22 cellular contexts compared by ENCODE assay signal in genomic region chr7:20302866-20303265, GRCh38. TPM values are rescaled to one million over a fixed set of nuclear protein-coding genes. Genes with fewer than 3 reads are reported as not detected.
"Had no signal": no experiment of that assay in that cellular context is flagged by ENCODE, and none has a peak within 500 bp of the region (broad histone marks: within the 10 kb centered on the region; RNA-seq: fewer than 3 reads in every experiment).

No MANE protein-coding gene starts in this region.

- H3K27ac ChIP-seq: esophagus squamous epithelium, gastroesophageal sphincter, psoas muscle, right lobe of liver, testis, tibial nerve had no signal

- H3K4me1 ChIP-seq: gastroesophageal sphincter, psoas muscle, right lobe of liver had no signal

- H3K9me3 Mint-ChIP-seq: nephron progenitor cell; stimulated activated naive B cell treated with anti-CD40 and anti-IgM and Interleukin-4, amounts not matched to agents 10 μg/mL and 1 μg/mL and 100 μg/mL, for 72 hours; stimulated activated naive CD8-positive, alpha-beta T cell treated with anti-CD3 and anti-CD28 coated beads, Interleukin-15, amount 100 ng/mL, for 72 hours had no signal

- H3K36me3 Mint-ChIP-seq: immature natural killer cell; naive thymus-derived CD4-positive, alpha-beta T cell; stimulated activated naive B cell treated with anti-CD40 and anti-IgM and Interleukin-4, amounts not matched to agents 10 μg/mL and 1 μg/mL and 100 μg/mL, for 72 hours had no signal

- FAIRE-seq: colon, keratinocyte had no signal

- H3K9me3 ChIP-seq: esophagus squamous epithelium, gastroesophageal sphincter, psoas muscle, right lobe of liver, testis, tibial nerve had no signal

- H3K36me3 ChIP-seq: esophagus squamous epithelium, gastroesophageal sphincter, right lobe of liver, tibial nerve had no signal

- H3K27me3 Mint-ChIP-seq: naive thymus-derived CD4-positive, alpha-beta T cell; stimulated activated naive B cell treated with anti-CD40 and anti-IgM and Interleukin-4, amounts not matched to agents 10 μg/mL and 1 μg/mL and 100 μg/mL, for 72 hours had no signal

- H3K4me3 Mint-ChIP-seq: immature natural killer cell; naive thymus-derived CD4-positive, alpha-beta T cell; nephron progenitor cell; stimulated activated naive B cell treated with anti-CD40 and anti-IgM and Interleukin-4, amounts not matched to agents 10 μg/mL and 1 μg/mL and 100 μg/mL, for 72 hours; stimulated activated naive CD8-positive, alpha-beta T cell treated with anti-CD3 and anti-CD28 coated beads, Interleukin-15, amount 100 ng/mL, for 72 hours had no signal

- H3K27me3 ChIP-seq: esophagus squamous epithelium, gastroesophageal sphincter, right lobe of liver, testis, tibial nerve had no signal

- H3K27ac Mint-ChIP-seq: immature natural killer cell; naive thymus-derived CD4-positive, alpha-beta T cell; nephron progenitor cell; stimulated activated naive B cell treated with anti-CD40 and anti-IgM and Interleukin-4, amounts not matched to agents 10 μg/mL and 1 μg/mL and 100 μg/mL, for 72 hours; stimulated activated naive CD8-positive, alpha-beta T cell treated with anti-CD3 and anti-CD28 coated beads, Interleukin-15, amount 100 ng/mL, for 72 hours had no signal

- DNase-seq: dermis blood vessel endothelial cell; esophagus squamous epithelium; foreskin fibroblast; glutamatergic neuron; immature natural killer cell; left cardiac atrium; left ventricle myocardium superior; naive thymus-derived CD4-positive, alpha-beta T cell; nephron progenitor cell; psoas muscle; retina; right lobe of liver; stimulated activated CD4-positive, alpha-beta T cell treated with anti-CD3 and anti-CD28 coated beads, Interleukin-2, amount 100 ng/mL, for 24 hours; stimulated activated CD4-positive, alpha-beta T cell treated with anti-CD3 and anti-CD28 coated beads, Interleukin-4, amount 100 ng/mL, for 4 hours; stimulated activated naive B cell treated with anti-CD40 and anti-IgM and Interleukin-4, amounts not matched to agents 10 μg/mL and 1 μg/mL and 100 μg/mL, for 72 hours; stimulated activated naive CD8-positive, alpha-beta T cell treated with anti-CD3 and anti-CD28 coated beads, Interleukin-15, amount 100 ng/mL, for 72 hours; testis had no signal

- H3K4me3 ChIP-seq: esophagus squamous epithelium, gastroesophageal sphincter, lung, psoas muscle, right lobe of liver, testis, tibial nerve had no signal

RNA-seq across cellular contexts. Expression of gene ITGB8, which starts 27.8 kb away (rescaled TPM):
- polyA plus RNA-seq: immature natural killer cell; naive thymus-derived CD4-positive, alpha-beta T cell had no signal
